In the genomic region with DNA sequence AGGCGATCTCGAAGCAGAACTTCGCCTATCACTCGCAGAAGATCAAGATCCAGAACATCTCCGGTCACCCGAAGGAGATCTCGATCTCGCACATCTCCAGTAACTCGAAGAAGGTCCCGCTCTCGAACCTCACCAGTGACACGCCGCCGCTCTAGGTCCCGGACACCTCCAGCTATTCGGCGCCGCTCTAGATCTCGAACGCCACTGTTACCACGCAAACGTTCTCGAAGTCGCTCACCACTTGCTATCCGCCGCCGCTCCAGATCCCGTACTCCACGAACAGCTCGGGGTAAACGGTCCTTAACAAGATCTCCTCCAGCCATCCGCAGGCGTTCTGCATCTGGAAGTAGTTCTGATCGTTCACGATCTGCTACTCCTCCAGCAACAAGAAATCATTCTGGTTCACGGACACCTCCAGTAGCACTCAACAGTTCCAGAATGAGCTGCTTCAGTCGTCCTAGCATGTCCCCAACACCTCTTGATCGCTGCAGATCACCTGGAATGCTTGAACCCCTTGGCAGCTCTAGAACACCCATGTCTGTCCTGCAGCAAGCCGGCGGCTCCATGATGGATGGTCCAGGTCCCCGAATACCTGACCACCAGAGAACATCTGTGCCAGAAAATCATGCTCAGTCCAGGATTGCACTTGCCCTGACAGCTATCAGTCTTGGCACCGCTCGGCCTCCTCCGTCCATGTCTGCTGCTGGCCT, we compare ENCODE assay signal across 1 cellular context.
TF ChIP-seq lines count a peak whose summit lies in the region.

No MANE protein-coding gene starts in this region.

TF ChIP-seq in HCT116, 20 proteins besides CTCF, POLR2A, EP300 and RAD21:
- TF ChIP-seq EZH2 (IDR thresholded peaks at IDR 0.05): no peak
- no peak for TF ChIP-seq CBX3 (IDR thresholded peaks at IDR 0.05; ENCODE audit: low read depth)
- TF ChIP-seq YY1 (IDR thresholded peaks at IDR 0.05; ENCODE audit: extremely low read depth, insufficient replicate concordance, low read depth, low read length): no peak
- TF ChIP-seq POLR2AphosphoS5 (IDR thresholded peaks at IDR 0.05; ENCODE audit: low read depth, low read length): peak; percentile 0; the same call in 1 of the 2 replicates
- TF ChIP-seq MAX (IDR thresholded peaks at IDR 0.05): no peak
